In the genomic region with DNA sequence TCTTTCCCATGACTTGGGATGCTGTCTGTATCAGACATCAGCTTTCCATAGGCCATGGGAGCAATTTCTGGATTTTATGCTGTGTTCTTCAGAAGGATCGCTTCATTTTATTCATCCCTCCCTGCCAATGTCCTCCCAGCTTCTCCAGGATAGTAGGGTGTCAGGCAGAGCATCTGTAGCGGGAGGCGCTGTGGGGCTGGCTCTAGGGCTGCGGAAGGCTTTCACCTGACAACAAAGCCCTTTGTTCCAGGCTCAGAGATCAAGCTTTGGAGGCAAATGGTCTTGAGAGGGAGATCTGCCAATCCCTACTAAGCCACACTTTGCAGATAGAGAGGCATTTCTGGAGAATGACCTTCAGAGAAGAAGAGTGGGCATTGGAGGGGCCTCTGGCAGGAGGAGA, we compare ENCODE assay signal across 32 cellular contexts. TPM values are rescaled to one million over a fixed set of nuclear protein-coding genes. Genes with fewer than 3 reads are reported as not detected.
DNase-seq lines count a peak whose midpoint lies in the region; ATAC-seq and TF ChIP-seq lines count a peak whose summit lies in the region.
"Had no signal": no experiment of that assay in that cellular context is flagged by ENCODE, and none has a peak within 500 bp of the region (broad histone marks: within the 10 kb centered on the region; RNA-seq: fewer than 3 reads in every experiment).

No MANE protein-coding gene starts in this region.

- intact Hi-C loops in posterior cingulate gyrus (cut with DNase I): no loop called here
- intact Hi-C loops in spleen (cut with DNase I; ENCODE audit: low total_unique reads): no loop called here

- H3K4me3 ChIP-seq in spleen: no peak overlapping the region
- H3K4me3 ChIP-seq: lung, prostate gland, sigmoid colon, suprapubic skin, uterus had no signal

- H3K9me3 ChIP-seq in spleen: peaks cover 0 to 21% (median 17%) of the 10 kb centered on the region in 8 donors
- H3K9me3 ChIP-seq: prostate gland, uterus had no signal

- no peak for ATAC-seq in GM18505 (IDR thresholded peaks at IDR 0.05; ENCODE audit: unreplicated experiment)
- ATAC-seq: activated CD8-positive, alpha-beta memory T cell treated with anti-CD3 and anti-CD28 coated beads, Interleukin-2, amount 10 ng/mL, durations not matched to agents 7 days and 5 days; CD8-positive, alpha-beta T cell; stimulated activated memory B cell treated with anti-CD40 and anti-IgM and Interleukin-4, amounts not matched to agents 10 μg/mL and 1 μg/mL and 100 μg/mL, for 72 hours had no signal

- WGBS in spleen, 5 donors: 95 to 100% (median 99%) methylated on average over 4 of the region's 4 CpGs

- no peaks in the 10 kb centered on the region for H3K36me3 ChIP-seq in spleen
- H3K36me3 ChIP-seq: prostate gland, sigmoid colon, suprapubic skin, uterus had no signal

- in situ Hi-C loops in G401 (cut with HindIII; ENCODE audit: low sequenced_read_pairs): no loop called here

- H3K27me3 ChIP-seq in layer of hippocampus (ENCODE audit: control insufficient read depth, insufficient read depth, low read length) (no peaks in the 10 kb centered on the region), spleen (replicated peaks in 1 of 7) (no peaks in the 10 kb centered on the region)
- H3K27me3 ChIP-seq: sigmoid colon, suprapubic skin, uterus had no signal

- TF ChIP-seq POLR2A in spleen (IDR thresholded peaks at IDR 0.05) (no peak), GM18505 (IDR thresholded peaks at IDR 0.05; ENCODE audit: borderline replicate concordance, extremely low read depth, insufficient read depth, insufficient read length) (no peak)

- H3K27ac ChIP-seq in cingulate gyrus (ENCODE audit: low read depth, low read length): peak overlapping the region; percentile 90
- peak overlapping the region; percentile 91 for H3K27ac ChIP-seq in layer of hippocampus (ENCODE audit: low read depth, low read length)
- no peak overlapping the region for H3K27ac ChIP-seq in spleen
- H3K27ac ChIP-seq: prostate gland, sigmoid colon, suprapubic skin, uterus had no signal

- H3K4me1 ChIP-seq in spleen: no peaks in the 10 kb centered on the region
- H3K4me1 ChIP-seq: prostate gland, sigmoid colon, suprapubic skin, uterus had no signal

- no peak for TF ChIP-seq CTCF in spleen (IDR thresholded peaks at IDR 0.05 in 8 of 11, conservative IDR thresholded peaks at IDR 0.05 in 3 of 11)

- peak; percentile 28 for DNase-seq in ELF-1 (ENCODE audit: low read depth, low spot score)
- DNase-seq in posterior cingulate gyrus: peak; percentile 41 to 96 (median 71)
- DNase-seq in spleen: no peak
- no peak for DNase-seq in G401 (ENCODE audit: low spot score)
- DNase-seq in activated gamma-delta T cell treated with Interleukin-2 at 50 U/mL for 16 hours: no peak
- DNase-seq: activated CD4-positive, alpha-beta T cell treated with anti-CD3 and anti-CD28 coated beads, Interleukin-2, amount 50 U/mL, for 1 hour; activated CD8-positive, alpha-beta memory T cell treated with anti-CD3 and anti-CD28 coated beads, Interleukin-2, amount 10 ng/mL, durations not matched to agents 7 days and 5 days; activated naive CD4-positive, alpha-beta T cell treated with anti-CD3 and anti-CD28 coated beads, Interleukin-2, amount 10 ng/mL, durations not matched to agents 7 days and 5 days; activated T-cell treated with anti-CD3 and anti-CD28 coated beads, Interleukin-2, amount 50 U/mL, for 48 hours; AML-193; CD8-positive, alpha-beta T cell; DMS 273 treated with DMSO at 0.1 percent for 48 hours; EL; GOT3; kidney glomerular epithelial cell; NCI-H1105; NCI-H2029; NCI-H226; NCI-H69; SIG-M5; sigmoid colon; stimulated activated CD4-positive, alpha-beta T cell treated with anti-CD3 and anti-CD28 coated beads, Interleukin-4, amount 100 ng/mL, for 4 hours; SW 1271; T-helper 9 cell; uterus had no signal

RNA-seq across cellular contexts. Expression of a gene that starts 29.5 kb away (rescaled TPM):
- 1,000 to 10,000 TPM; 1,915 to 2,864 (median 2,469) TPM for total RNA-seq in spleen
- polyA plus RNA-seq in spleen: 1,000 to 10,000 TPM; 2,005 to 3,321 (median 2,533) TPM
- total RNA-seq in G401 (2014; rRNA removed; shearing (Covaris generic)): 588 and 699 TPM in 2 replicates

RNA-seq across cellular contexts. Expression of a gene that starts 46.8 kb away (rescaled TPM):
- 10 to 100 TPM in 5 of 7 donors, 1 to 10 TPM in 2; 6.8 to 20.4 (median 12.3) TPM for total RNA-seq in spleen
- 1 to 10 TPM; 2.6 to 4.3 (median 3.0) TPM for polyA plus RNA-seq in spleen
- 0.10 and 0.18 TPM in 2 replicates for total RNA-seq in G401 (2014; rRNA removed; shearing (Covaris generic))
- total RNA-seq: activated CD8-positive, alpha-beta memory T cell treated with anti-CD3 and anti-CD28 coated beads, Interleukin-2, amount 10 ng/mL, durations not matched to agents 7 days and 5 days had no signal

Comparison
In these comparisons a context has a peak if more than half of its experiments do, and no peak if none do; other contexts are left out.
1. DNase-seq: peak in ELF-1 (single experiment) and posterior cingulate gyrus (10 of 10); none in spleen (single experiment), G401 (single experiment) and activated gamma-delta T cell treated with Interleukin-2 at 50 U/mL for 16 hours (single experiment).
2. H3K27ac ChIP-seq: peak in cingulate gyrus (single experiment) and layer of hippocampus (single experiment); none in spleen (0 of 8).